ENCODE assay signal across 8 cellular contexts in the genomic region with DNA sequence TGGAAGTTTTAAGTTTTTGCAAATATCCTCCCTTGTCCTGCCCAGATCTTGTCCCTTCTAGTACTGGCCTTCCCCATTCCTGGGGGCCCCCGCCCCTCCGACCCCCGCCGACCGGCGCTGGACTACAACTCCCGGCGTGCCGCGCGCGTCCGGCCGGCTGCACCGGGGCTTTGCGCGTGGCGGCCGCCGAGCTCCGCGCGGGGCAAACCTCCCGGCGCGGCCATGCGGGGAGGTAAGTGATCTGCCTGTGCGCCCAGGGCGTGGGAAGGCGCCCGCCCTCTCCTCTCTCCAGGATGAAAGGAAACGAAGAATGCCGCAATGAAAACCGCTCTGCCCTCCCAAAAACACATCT.
DNase-seq lines count a peak whose midpoint lies in the region; ATAC-seq and TF ChIP-seq lines count a peak whose summit lies in the region.

No MANE protein-coding gene starts in this region.

- peak overlapping the region; percentile 22 for H3K9ac ChIP-seq in endocrine pancreas (ENCODE audit: control insufficient read depth, insufficient read depth, low read length)

- H3K27ac Mint-ChIP-seq in memory B cell, result no peak overlapping the region
- H3K27ac Mint-ChIP-seq in stimulated activated memory B cell treated with anti-CD40 and anti-IgM and Interleukin-4, amounts not matched to agents 10 μg/mL and 1 μg/mL and 100 μg/mL, for 72 hours, result peak overlapping the region; percentile 89

- ATAC-seq in HG02798 (IDR thresholded peaks at IDR 0.05; ENCODE audit: poor library complexity, unreplicated experiment), result peak; percentile 85
- ATAC-seq in memory B cell (ENCODE audit: low read depth), result peak; percentile 85
- ATAC-seq in stimulated activated memory B cell treated with anti-CD40 and anti-IgM and Interleukin-4, amounts not matched to agents 10 μg/mL and 1 μg/mL and 100 μg/mL, for 72 hours, result peak; percentile 92

- in situ Hi-C loops in ACHN (cut with HindIII; ENCODE audit: low pct_ligation_motif_present, low pct_unique_long_range_greater_than_20kb, low sequenced_read_pairs) (no loop called here), GM13977 (cut with MboI; ENCODE audit: low pct_unique_long_range_greater_than_20kb, low sequenced_read_pairs, unreplicated experiment) (loop anchor here (25.0 kb wide), 1 partner anchor 314 kb away; no protein-coding TSS in a partner anchor)

- H3K36me3 Mint-ChIP-seq in memory B cell, result peaks cover 3% of the 10 kb centered on the region
- peaks cover 5% of the 10 kb centered on the region for H3K36me3 Mint-ChIP-seq in stimulated activated memory B cell treated with anti-CD40 and anti-IgM and Interleukin-4, amounts not matched to agents 10 μg/mL and 1 μg/mL and 100 μg/mL, for 72 hours

- peaks cover 20% of the 10 kb centered on the region for H3K4me1 Mint-ChIP-seq in memory B cell
- H3K4me1 Mint-ChIP-seq in stimulated activated memory B cell treated with anti-CD40 and anti-IgM and Interleukin-4, amounts not matched to agents 10 μg/mL and 1 μg/mL and 100 μg/mL, for 72 hours, result peaks cover 21% of the 10 kb centered on the region

- H3K9me3 Mint-ChIP-seq in memory B cell, result peaks cover 3% of the 10 kb centered on the region
- peaks cover 3% of the 10 kb centered on the region for H3K9me3 Mint-ChIP-seq in stimulated activated memory B cell treated with anti-CD40 and anti-IgM and Interleukin-4, amounts not matched to agents 10 μg/mL and 1 μg/mL and 100 μg/mL, for 72 hours

- H3K27me3 ChIP-seq in endocrine pancreas (ENCODE audit: control insufficient read depth, insufficient read depth, low read length), result no peaks in the 10 kb centered on the region

- no peak for TF ChIP-seq CTCF in GM13977 (IDR thresholded peaks at IDR 0.05; ENCODE audit: extremely low read depth, insufficient read depth, missing control alignments)

- no peaks in the 10 kb centered on the region for H3K9me3 ChIP-seq in endocrine pancreas (ENCODE audit: control insufficient read depth, low read length)

- no peaks in the 10 kb centered on the region for H3K36me3 ChIP-seq in endocrine pancreas (ENCODE audit: control insufficient read depth, insufficient read depth, low read length)

- H3K4me3 ChIP-seq in endocrine pancreas (ENCODE audit: control insufficient read depth, insufficient read depth, low read length), result peak overlapping the region; percentile 69

- peak; percentile 45 for DNase-seq in ACHN
- DNase-seq in GM13977 (ENCODE audit: low spot score), result peak; percentile 79
- DNase-seq in NCI-H2196 treated with DMSO at 0.1 percent for 48 hours (lab: John Stamatoyannopoulos, UW; ENCODE audit: unreplicated experiment), result peak; percentile 17
- peak; percentile 85 for DNase-seq in activated CD8-positive, alpha-beta memory T cell treated with anti-CD3 and anti-CD28 coated beads for 24 hours
- peak; percentile 42 to 47 for DNase-seq in memory B cell (ENCODE audit: low spot score in 2 of 2)

- peaks cover 5% of the 10 kb centered on the region for H3K27me3 Mint-ChIP-seq in memory B cell
- no peaks in the 10 kb centered on the region for H3K27me3 Mint-ChIP-seq in stimulated activated memory B cell treated with anti-CD40 and anti-IgM and Interleukin-4, amounts not matched to agents 10 μg/mL and 1 μg/mL and 100 μg/mL, for 72 hours

- peaks cover 7% of the 10 kb centered on the region for H3K4me1 ChIP-seq in endocrine pancreas (ENCODE audit: control insufficient read depth, insufficient read depth, low read length)

- H3K4me3 Mint-ChIP-seq in memory B cell, result peak overlapping the region; percentile 94
- peak overlapping the region; percentile 97 for H3K4me3 Mint-ChIP-seq in stimulated activated memory B cell treated with anti-CD40 and anti-IgM and Interleukin-4, amounts not matched to agents 10 μg/mL and 1 μg/mL and 100 μg/mL, for 72 hours

Comparison
In these comparisons a context has a peak if more than half of its experiments do, and no peak if none do; other contexts are left out.
1. Peak in every context shown above with its lines: DNase-seq, ATAC-seq and H3K4me3 ChIP-seq.
2. DNase-seq: peak in every context shown above with its lines; median percentile 85 in activated CD8-positive, alpha-beta memory T cell treated with anti-CD3 and anti-CD28 coated beads for 24 hours; 79 in GM13977; 45 in ACHN; 44 in memory B cell; 17 in NCI-H2196 treated with DMSO at 0.1 percent for 48 hours.